ENCODE assay signal across 8 cellular contexts in genomic region chr17:80649672-80650338, GRCh38.
A peak's percentile ranks its signal among the peaks of the same experiment; 100 is the strongest.
DNase-seq lines count a peak whose midpoint lies in the region; ATAC-seq and TF ChIP-seq lines count a peak whose summit lies in the region.

No MANE protein-coding gene starts in this region.

- BruUV-seq in Caco-2 (replicated peaks; lab: Mats Ljungman, UMichigan), result no TSS peak

- H3K4me1 Mint-ChIP-seq in Caco-2 (ENCODE audit: low read depth, unreplicated experiment) (peaks cover 26% of the 10 kb centered on the region), IgD-negative memory B cell (peaks cover 8 to 20% (median 19%) of the 10 kb centered on the region in 3 donors)

- H3K27me3 Mint-ChIP-seq in Caco-2 (ENCODE audit: insufficient read depth, unreplicated experiment) (no peaks in the 10 kb centered on the region), IgD-negative memory B cell (no peaks in the 10 kb centered on the region)

- H3K36me3 ChIP-seq in Caco-2 (ENCODE audit: control insufficient read depth, insufficient read depth, low read length), result no peaks in the 10 kb centered on the region; the same call in 1 of the 2 replicates

- intact Hi-C loops in Caco-2 (cut with micrococcal nuclease; ENCODE audit: unreplicated experiment), result loop anchor here (1.0 to 2.0 kb wide), 4 partner anchors 50 to 223 kb away; no protein-coding TSS in a partner anchor

- DNase-seq in Caco-2, result peak; percentile 80 to 83
- DNase-seq in choroid plexus epithelial cell (ENCODE audit: low read depth), result peak; percentile 82
- peak; percentile 59 to 81 for DNase-seq in lung microvascular endothelial cell (ENCODE audit: low read depth in 2 of 2)
- DNase-seq in stimulated activated CD8-positive, alpha-beta memory T cell treated with anti-CD3 and anti-CD28 coated beads, Interleukin-4, amount 100 ng/mL, for 4 hours (ENCODE audit: low read depth in 2 of 2, low spot score in 1 of 2), result peak; percentile 48 to 53
- no peak for DNase-seq in omental fat pad (ENCODE audit: low spot score)

- H3K4me3 ChIP-seq in Caco-2 (ENCODE audit: low read depth, low read length) (no peak overlapping the region), choroid plexus epithelial cell (ENCODE audit: low read depth, low read length) (no peak overlapping the region)

- POLR2A ChIA-PET in Caco-2 (lab: Charles Lee), result no interaction called here

- no peaks in the 10 kb centered on the region for H3K9me3 ChIP-seq in Caco-2

- peaks cover 21% of the 10 kb centered on the region for H3K4me1 ChIP-seq in Caco-2

- H3K9me3 Mint-ChIP-seq in Caco-2 (ENCODE audit: unreplicated experiment) (no peaks in the 10 kb centered on the region), IgD-negative memory B cell (no peaks in the 10 kb centered on the region)

- TF ChIP-seq CTCF in Caco-2 (IDR thresholded peaks at IDR 0.05; ENCODE audit: insufficient read depth in 1 of 2, low read depth in 1 of 2, low read length in 1 of 2, severe bottlenecking in 1 of 2, unreplicated experiment in 1 of 2) (peak; percentile 93 to 99), choroid plexus epithelial cell (conservative IDR thresholded peaks at IDR 0.05; ENCODE audit: low read depth, low read length) (peak; percentile 75), omental fat pad (IDR thresholded peaks at IDR 0.05) (no peak)

- CTCF ChIA-PET in Caco-2 (lab: Charles Lee), result interaction anchor here (0.6 to 1.9 kb wide), 16 partner anchors 12 to 526 kb away, joined by 3 to 17 read pairs (median 4); no protein-coding TSS in a partner anchor

- H3K27ac Mint-ChIP-seq in Caco-2 (ENCODE audit: unreplicated experiment) (peak overlapping the region; percentile 20), IgD-negative memory B cell (peak overlapping the region in 2 of 3 donors; percentile 7 to 68)

- no peak overlapping the region for H3K4me3 Mint-ChIP-seq in Caco-2 (ENCODE audit: unreplicated experiment)
- H3K4me3 Mint-ChIP-seq in IgD-negative memory B cell, result peak overlapping the region in 3 of 4 donors; percentile 26 to 89 (median 58)

- no peaks in the 10 kb centered on the region for H3K27me3 ChIP-seq in Caco-2 (replicated peaks; ENCODE audit: control insufficient read depth, insufficient read depth, low read length)

- H3K36me3 Mint-ChIP-seq in Caco-2 (ENCODE audit: insufficient read depth, unreplicated experiment), result peaks cover 17% of the 10 kb centered on the region
- peaks cover 9% of the 10 kb centered on the region for H3K36me3 Mint-ChIP-seq in IgD-negative memory B cell

- peak; percentile 90 to 91 for ATAC-seq in activated CD4-positive, CD25-positive, alpha-beta regulatory T cell treated with anti-CD3 and anti-CD28 coated beads, Interleukin-2, amount 50 U/mL, for 24 hours
- ATAC-seq in HG02973 (IDR thresholded peaks at IDR 0.05; ENCODE audit: unreplicated experiment), result no peak
- ATAC-seq in omental fat pad (ENCODE audit: low FRiP score), result no peak

Comparison
In these comparisons a context has a peak if more than half of its experiments do, and no peak if none do; other contexts are left out.
1. CTCF ChIP-seq: peak in Caco-2 (2 of 2) and choroid plexus epithelial cell (single experiment); none in omental fat pad (0 of 3).
2. ATAC-seq: peak in activated CD4-positive, CD25-positive, alpha-beta regulatory T cell treated with anti-CD3 and anti-CD28 coated beads, Interleukin-2, amount 50 U/mL, for 24 hours (2 of 2); none in HG02973 (single experiment) and omental fat pad (single experiment).